Comparison of ENCODE assay signal across 9 cellular contexts in genomic region chr17:64004903-64005733, GRCh38. TPM values are rescaled to one million over a fixed set of nuclear protein-coding genes. Genes with fewer than 3 reads are reported as not detected.
A peak's percentile ranks its signal among the peaks of the same experiment; 100 is the strongest.
DNase-seq lines count a peak whose midpoint lies in the region; ATAC-seq and TF ChIP-seq lines count a peak whose summit lies in the region.
"Had no signal": no experiment of that assay in that cellular context is flagged by ENCODE, and none has a peak within 500 bp of the region (broad histone marks: within the 10 kb centered on the region; RNA-seq: fewer than 3 reads in every experiment).

No MANE protein-coding gene starts in this region.

- no peak overlapping the region for H3K4me3 ChIP-seq in H7 (ENCODE audit: insufficient read depth, low read depth, low read length)
- H3K4me3 ChIP-seq in duodenal mucosa (ENCODE audit: low read depth in 1 of 2, low read length in 2 of 2), result no peak overlapping the region
- peak overlapping the region; percentile 28 to 50 (median 38) for H3K4me3 ChIP-seq in gastrocnemius medialis

- peak overlapping the region; percentile 28 to 33 for H3K9ac ChIP-seq in duodenal mucosa (ENCODE audit: low read depth in 1 of 2, low read length in 2 of 2)

- peak; percentile 23 for DNase-seq in activated CD4-positive, CD25-positive, alpha-beta regulatory T cell treated with anti-CD3 and anti-CD28 coated beads, Interleukin-2, amount 50 U/mL, for 72 hours
- peak; percentile 38 for DNase-seq in H7
- no peak for DNase-seq in gastrocnemius medialis
- no peak for DNase-seq in stimulated activated CD4-positive, alpha-beta T cell treated with anti-CD3 and anti-CD28 coated beads, Interleukin-12 subunit alpha, Interleukin-12 subunit beta, amount 100 ng/mL, for 4 hours

- H3K27ac ChIP-seq in duodenal mucosa (ENCODE audit: low read depth, low read length) (no peak overlapping the region), gastrocnemius medialis (peak overlapping the region; percentile 57 to 80 (median 75))

- no peak for TF ChIP-seq POLR2A in gastrocnemius medialis (IDR thresholded peaks at IDR 0.05)

- H3K27me3 ChIP-seq in H7 (ENCODE audit: control insufficient read depth, insufficient read depth, low read length), result no peaks in the 10 kb centered on the region
- H3K27me3 ChIP-seq in duodenal mucosa (ENCODE audit: control insufficient read depth in 1 of 2, insufficient read depth in 2 of 2, low read length in 2 of 2), result no peaks in the 10 kb centered on the region
- H3K27me3 ChIP-seq in gastrocnemius medialis, result peaks cover 0 to 8% (median 4%) of the 10 kb centered on the region in 3 donors

- in situ Hi-C loops in gastrocnemius medialis (cut with MboI; ENCODE audit: low sequenced_read_pairs in 4 of 4), result no loop called here

- no peak for ATAC-seq in activated CD4-positive, CD25-positive, alpha-beta regulatory T cell treated with anti-CD3 and anti-CD28 coated beads, Interleukin-2, amount 50 U/mL, for 24 hours
- no peak for ATAC-seq in gastrocnemius medialis
- no peak for ATAC-seq in HG03565 (IDR thresholded peaks at IDR 0.05; ENCODE audit: unreplicated experiment)
- ATAC-seq in GM18498 (IDR thresholded peaks at IDR 0.05; ENCODE audit: unreplicated experiment), result no peak

- intact Hi-C loops in gastrocnemius medialis (cut with DNase I; ENCODE audit: low total_unique reads), result no loop called here

- no peaks in the 10 kb centered on the region for H3K9me3 ChIP-seq in duodenal mucosa (ENCODE audit: control insufficient read depth in 1 of 2, low read length in 2 of 2)
- H3K9me3 ChIP-seq in gastrocnemius medialis, result no peaks in the 10 kb centered on the region

- H3K4me1 ChIP-seq in duodenal mucosa (ENCODE audit: control insufficient read depth in 1 of 2, insufficient read depth in 2 of 2, low read length in 2 of 2) (peaks cover 19 to 41% of the 10 kb centered on the region in 2 donors), gastrocnemius medialis (peaks cover 9 to 28% of the 10 kb centered on the region in 2 donors)

- no peaks in the 10 kb centered on the region for H3K36me3 ChIP-seq in H7 (replicated peaks; ENCODE audit: control insufficient read depth, insufficient read depth, low read length)
- peaks cover 0 to 3% of the 10 kb centered on the region in 2 donors for H3K36me3 ChIP-seq in duodenal mucosa (ENCODE audit: control insufficient read depth in 1 of 2, insufficient read depth in 2 of 2, low read length in 2 of 2)
- no peaks in the 10 kb centered on the region for H3K36me3 ChIP-seq in gastrocnemius medialis

- no peak for TF ChIP-seq CTCF in gastrocnemius medialis (IDR thresholded peaks at IDR 0.05 in 4 of 5, conservative IDR thresholded peaks at IDR 0.05 in 1 of 5)

RNA-seq across cellular contexts. Expression of gene PRR29, which starts 7.0 kb away (rescaled TPM):
- total RNA-seq in H7 (2014; rRNA removed; shearing (Covaris generic)), result 0.52 and 0.63 TPM in 2 replicates
- total RNA-seq in gastrocnemius medialis, result under 1 TPM in 1 of 4 donors, not detected in 3; 0.13 TPM

RNA-seq across cellular contexts. Expression of gene ICAM2, which starts 15.3 kb away (rescaled TPM):
- total RNA-seq in H7 (2014; rRNA removed; shearing (Covaris generic)), result 0.11 and 0.59 TPM in 2 replicates
- total RNA-seq in gastrocnemius medialis, result 10 to 100 TPM; 39.7 to 82.4 (median 56.3) TPM

RNA-seq across cellular contexts. Expression of gene SCN4A, which starts 32.4 kb away (rescaled TPM):
- 4.8 and 6.8 TPM in 2 replicates for total RNA-seq in H7 (2014; rRNA removed; shearing (Covaris generic))
- total RNA-seq in gastrocnemius medialis, result 100 to 1,000 TPM in 1 of 4 donors, 10 to 100 TPM in 3; 45.3 to 107 (median 69.1) TPM
- total RNA-seq: M059J had no signal

Comparison
In these comparisons a context has a peak if more than half of its experiments do, and no peak if none do; other contexts are left out.
1. DNase-seq: peak in activated CD4-positive, CD25-positive, alpha-beta regulatory T cell treated with anti-CD3 and anti-CD28 coated beads, Interleukin-2, amount 50 U/mL, for 72 hours (single experiment) and H7 (single experiment); none in gastrocnemius medialis (0 of 2) and stimulated activated CD4-positive, alpha-beta T cell treated with anti-CD3 and anti-CD28 coated beads, Interleukin-12 subunit alpha, Interleukin-12 subunit beta, amount 100 ng/mL, for 4 hours (single experiment).
2. H3K4me3 ChIP-seq: peak in gastrocnemius medialis (4 of 4); none in H7 (single experiment) and duodenal mucosa (0 of 2).
3. RNA of gene ICAM2, which starts 15.3 kb away (total RNA-seq): 39.7 to 82.4 TPM in gastrocnemius medialis; 0.11 to 0.59 TPM in H7; every median in the first group is over 10 times any median in the second.